Comparison of ENCODE assay signal across 8 cellular contexts in the genomic region with DNA sequence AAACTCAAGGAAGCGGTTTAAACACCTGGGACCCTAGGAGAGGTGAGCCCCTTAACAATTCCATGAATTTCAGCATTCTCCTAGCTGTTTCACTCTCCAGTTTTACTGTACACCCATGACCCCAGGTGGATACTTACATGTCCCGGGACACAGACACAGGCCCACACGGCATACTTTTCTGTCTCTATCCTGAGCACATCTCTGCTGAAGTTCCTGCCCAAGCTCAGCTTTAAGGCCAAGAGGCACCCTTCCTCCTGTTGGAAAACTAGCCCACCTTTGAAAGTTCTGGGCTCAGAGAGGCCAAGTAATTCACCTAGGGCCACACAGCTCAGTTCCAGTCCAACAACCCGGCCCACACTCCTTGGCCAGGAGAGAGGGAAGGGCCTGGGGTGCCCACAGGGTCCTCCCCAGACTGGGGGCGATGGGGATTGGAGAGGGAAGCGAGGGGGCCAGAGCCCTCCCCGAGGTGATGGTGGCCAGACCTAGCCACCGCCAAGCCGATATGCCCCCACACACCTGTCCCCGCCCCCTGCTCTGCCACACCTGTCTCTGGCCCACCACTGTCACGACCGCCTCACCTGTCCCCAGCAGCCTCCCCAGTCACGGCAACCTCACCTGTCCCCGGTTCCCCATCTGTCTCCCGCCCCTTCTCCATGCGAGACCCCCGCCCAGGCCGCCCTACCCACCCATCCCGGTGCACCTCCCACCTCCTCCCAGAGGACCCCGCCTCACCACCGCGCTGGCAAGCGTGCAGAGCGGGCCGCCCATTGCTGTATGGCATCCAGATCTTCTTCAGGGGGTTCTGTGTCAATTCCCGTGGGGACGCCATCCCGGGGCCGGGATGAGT. TPM values are rescaled to one million over a fixed set of nuclear protein-coding genes. Genes with fewer than 3 reads are reported as not detected.
A peak's percentile ranks its signal among the peaks of the same experiment; 100 is the strongest.
DNase-seq lines count a peak whose midpoint lies in the region; ATAC-seq and TF ChIP-seq lines count a peak whose summit lies in the region.

No MANE protein-coding gene starts in this region.

- H3K9ac ChIP-seq in NT2/D1 (ENCODE audit: insufficient read length, low read depth) (peak overlapping the region; percentile 80), endodermal cell (ENCODE audit: extremely low read depth, low read length, poor library complexity, severe bottlenecking) (peak overlapping the region; percentile 23)

- H3K27me3 Mint-ChIP-seq in endodermal cell (ENCODE audit: insufficient read depth), result no peaks in the 10 kb centered on the region

- intact Hi-C loops in ovary (cut with DNase I), result loop anchor here in 2 of 4 donors (5.0 to 10.0 kb wide), 3 partner anchors 51 to 281 kb away; a partner anchor contains a TSS

- no peak for TF ChIP-seq CTCF in DOHH2 (IDR thresholded peaks at IDR 0.05; ENCODE audit: low read depth, low read length, poor library complexity, severe bottlenecking)
- no peak for TF ChIP-seq CTCF in endodermal cell (conservative IDR thresholded peaks at IDR 0.05)
- no peak for TF ChIP-seq CTCF in ovary (IDR thresholded peaks at IDR 0.05)

- H3K9me2 ChIP-seq in DOHH2 (replicated peaks; ENCODE audit: control insufficient read depth, low read length), result no peaks in the 10 kb centered on the region

- TF ChIP-seq POLR2A in ovary (IDR thresholded peaks at IDR 0.05), result no peak

- DNase-seq in NT2/D1 (ENCODE audit: low read depth, low spot score), result no peak
- peak; percentile 55 for DNase-seq in endodermal cell
- no peak for DNase-seq in ovary
- no peak for DNase-seq in stimulated activated naive CD4-positive, alpha-beta T cell treated with Interleukin-2 at 50 U/mL for 16 hours (lab: John Stamatoyannopoulos, UW)
- DNase-seq in stimulated activated CD4-positive, alpha-beta T cell treated with anti-CD3 and anti-CD28 coated beads, Interleukin-2, amount 100 ng/mL, for 48 hours, result no peak

- no peak for TF ChIP-seq EP300 in ovary (IDR thresholded peaks at IDR 0.05)

- H3K27ac Mint-ChIP-seq in endodermal cell, result peak overlapping the region; percentile 64

- H3K27me3 ChIP-seq in DOHH2 (ENCODE audit: control insufficient read depth, low read length) (0 out of 2 replicates have a peak, but pooled peaks cover under 1% of the 10 kb centered on the region), NT2/D1 (ENCODE audit: insufficient read depth, insufficient read length) (no peaks in the 10 kb centered on the region), endodermal cell (ENCODE audit: control insufficient read depth, insufficient read depth, low read length, poor library complexity, severe bottlenecking) (no peaks in the 10 kb centered on the region), ovary (no peaks in the 10 kb centered on the region)

- 18 to 32% methylated on average over 13 to 29 of the region's 29 CpGs for WGBS in endodermal cell (ENCODE audit: insufficient coverage in 1 of 2, insufficient read length in 1 of 2), 2 experiments
- WGBS in ovary, 3 donors, result 13 to 14% (median 14%) methylated on average over 29 of the region's 29 CpGs

- no peak for ATAC-seq in GM19463 (IDR thresholded peaks at IDR 0.05; ENCODE audit: unreplicated experiment)
- ATAC-seq in HG03196 (IDR thresholded peaks at IDR 0.05; ENCODE audit: unreplicated experiment), result no peak

- no peak overlapping the region for H3K27ac ChIP-seq in DOHH2 (ENCODE audit: low read depth, low read length)
- H3K27ac ChIP-seq in endodermal cell (ENCODE audit: low read depth, low read length), result no peak overlapping the region
- H3K27ac ChIP-seq in ovary, result no peak overlapping the region

- peaks cover 45% of the 10 kb centered on the region for H3K4me1 Mint-ChIP-seq in endodermal cell

- no peaks in the 10 kb centered on the region for H3K9me3 Mint-ChIP-seq in endodermal cell

- H3K4me2 ChIP-seq in DOHH2 (ENCODE audit: low read length), result peak overlapping the region; percentile 84

- peaks cover 70% of the 10 kb centered on the region for H3K4me1 ChIP-seq in DOHH2 (ENCODE audit: control insufficient read depth, low read length)
- peaks cover 37% of the 10 kb centered on the region for H3K4me1 ChIP-seq in NT2/D1 (ENCODE audit: insufficient read depth, insufficient read length)
- H3K4me1 ChIP-seq in endodermal cell (ENCODE audit: control insufficient read depth, insufficient read depth, low read length), result peaks cover 9% of the 10 kb centered on the region
- peaks cover 8% of the 10 kb centered on the region for H3K4me1 ChIP-seq in ovary (ENCODE audit: insufficient read depth)

- H3K79me2 ChIP-seq in DOHH2 (ENCODE audit: control insufficient read depth, low read length), result peaks cover 36% of the 10 kb centered on the region

- peak overlapping the region; percentile 76 for H3K4me3 ChIP-seq in DOHH2 (ENCODE audit: low read length)
- peak overlapping the region; percentile 70 for H3K4me3 ChIP-seq in NT2/D1 (ENCODE audit: insufficient read length, low read depth)
- H3K4me3 ChIP-seq in endodermal cell (ENCODE audit: low read length), result peak overlapping the region; percentile 82
- H3K4me3 ChIP-seq in ovary, result peak overlapping the region; percentile 56

- H3K9me3 ChIP-seq in DOHH2 (ENCODE audit: control insufficient read depth, insufficient read depth, low read length), result no peaks in the 10 kb centered on the region
- no peaks in the 10 kb centered on the region for H3K9me3 ChIP-seq in NT2/D1 (ENCODE audit: insufficient read depth, low read length)
- H3K9me3 ChIP-seq in endodermal cell (ENCODE audit: control insufficient read depth, low read length), result no peaks in the 10 kb centered on the region
- H3K9me3 ChIP-seq in ovary, result no peaks in the 10 kb centered on the region

- H3K36me3 ChIP-seq in DOHH2 (ENCODE audit: control insufficient read depth, low read length) (peaks cover 34% of the 10 kb centered on the region), NT2/D1 (ENCODE audit: insufficient read depth, insufficient read length, low read length) (peaks cover 11% of the 10 kb centered on the region), endodermal cell (ENCODE audit: control insufficient read depth, insufficient read depth, low read length) (no peaks in the 10 kb centered on the region), ovary (no peaks in the 10 kb centered on the region)

- H4K20me1 ChIP-seq in DOHH2 (ENCODE audit: control insufficient read depth, insufficient read depth, low read depth, low read length), result 0 out of 2 replicates have a peak, but pooled peaks cover 3% of the 10 kb centered on the region

- H3F3A ChIP-seq in DOHH2 (ENCODE audit: control insufficient read depth, insufficient read depth), result peaks cover 7% of the 10 kb centered on the region; the same call in 1 of the 2 replicates

- no peaks in the 10 kb centered on the region for H3K36me3 Mint-ChIP-seq in endodermal cell (ENCODE audit: low read depth)

- H3K4me3 Mint-ChIP-seq in endodermal cell, result peak overlapping the region; percentile 77

RNA-seq across cellular contexts. Expression of a gene that starts 0.4 kb away (rescaled TPM):
- 10 to 100 TPM; 12.6 to 19.0 TPM for total RNA-seq in endodermal cell
- 26.7 TPM for polyA plus RNA-seq in endodermal cell (2013, experiment 1 of 2)
- polyA plus RNA-seq in endodermal cell (2013, experiment 2 of 2), result 25.9 TPM
- total RNA-seq in ovary, result 1 to 10 TPM; 3.3 to 8.0 (median 5.6) TPM
- polyA plus RNA-seq in ovary, result 1 to 10 TPM; 2.3 to 6.3 TPM

RNA-seq across cellular contexts. Expression of a gene that starts 7.4 kb away (rescaled TPM):
- total RNA-seq in endodermal cell (not detected), ovary (under 1 TPM in 3 of 7 donors, not detected in 4; 0.18 to 0.22 (median 0.20) TPM)
- polyA plus RNA-seq in endodermal cell (2013, experiment 1 of 2), result 0.36 TPM
- polyA plus RNA-seq in endodermal cell (2013, experiment 2 of 2), result 0.54 TPM
- polyA plus RNA-seq in ovary, result under 1 TPM in 1 of 2 donors, not detected in 1; 0.18 TPM

RNA-seq across cellular contexts. Expression of a gene that starts 39.0 kb away (rescaled TPM):
- total RNA-seq in endodermal cell (10 to 100 TPM; 15.7 to 16.6 TPM), ovary (10 to 100 TPM in 1 of 7 donors, 1 to 10 TPM in 6; 5.1 to 13.1 (median 8.3) TPM)
- 18.7 TPM for polyA plus RNA-seq in endodermal cell (2013, experiment 1 of 2)
- 24.0 TPM for polyA plus RNA-seq in endodermal cell (2013, experiment 2 of 2)
- 10 to 100 TPM in 1 of 2 donors, 1 to 10 TPM in 1; 1.1 to 18.4 TPM for polyA plus RNA-seq in ovary

RNA-seq across cellular contexts. Expression of a gene that starts 52.2 kb away (rescaled TPM):
- total RNA-seq in endodermal cell, result 100 to 1,000 TPM; 192 to 193 TPM
- polyA plus RNA-seq in endodermal cell (2013, experiment 1 of 2), result 132 TPM
- 117 TPM for polyA plus RNA-seq in endodermal cell (2013, experiment 2 of 2)
- total RNA-seq in ovary, result 100 to 1,000 TPM in 5 of 7 donors, 10 to 100 TPM in 2; 62.5 to 150 (median 138) TPM
- 100 to 1,000 TPM in 1 of 2 donors, 10 to 100 TPM in 1; 59.7 to 118 TPM for polyA plus RNA-seq in ovary

RNA-seq across cellular contexts. Expression of a gene that starts 53.3 kb away (rescaled TPM):
- total RNA-seq in endodermal cell, result 100 to 1,000 TPM; 231 to 289 TPM
- polyA plus RNA-seq in endodermal cell (2013, experiment 1 of 2), result 272 TPM
- polyA plus RNA-seq in endodermal cell (2013, experiment 2 of 2), result 265 TPM
- 100 to 1,000 TPM; 102 to 153 (median 113) TPM for total RNA-seq in ovary
- 100 to 1,000 TPM; 118 to 141 TPM for polyA plus RNA-seq in ovary
